In the genomic region with DNA sequence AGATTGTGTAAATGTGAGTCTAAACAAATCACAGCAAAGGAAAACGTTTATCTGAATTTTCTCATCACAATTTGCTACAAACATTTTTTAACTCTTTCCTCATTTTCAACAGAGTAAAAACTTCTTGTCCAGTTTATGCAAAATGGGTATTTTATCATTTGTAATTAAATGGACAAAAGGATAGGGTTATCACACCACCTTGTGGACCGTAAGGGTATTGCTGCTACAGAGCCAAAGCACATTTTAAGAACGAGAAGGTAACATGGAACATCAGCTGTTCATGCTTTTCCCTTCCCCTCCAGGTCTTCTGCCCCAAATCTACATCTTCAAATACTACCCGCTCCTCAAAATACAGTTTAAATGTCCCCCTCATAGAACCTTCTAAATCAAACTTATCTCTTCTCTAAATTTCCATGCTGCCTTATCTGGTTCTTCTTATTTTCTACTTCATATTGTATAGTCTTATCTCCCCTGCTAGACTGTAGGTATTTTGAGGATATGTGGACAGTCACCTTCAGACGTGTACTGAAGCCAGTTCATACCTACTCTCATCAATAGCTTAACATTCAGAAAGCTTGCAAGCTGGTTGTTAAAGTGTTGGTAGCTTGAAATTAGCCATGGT, we compare ENCODE assay signal across 8 cellular contexts. TPM values are rescaled to one million over a fixed set of nuclear protein-coding genes. Genes with fewer than 3 reads are reported as not detected.
A peak's percentile ranks its signal among the peaks of the same experiment; 100 is the strongest.
DNase-seq lines count a peak whose midpoint lies in the region; ATAC-seq, FAIRE-seq and TF ChIP-seq lines count a peak whose summit lies in the region.

No MANE protein-coding gene starts in this region.

- TF ChIP-seq EP300 in HepG2 (IDR thresholded peaks at IDR 0.05; ENCODE audit: low read depth in 2 of 2, low read length in 2 of 2) (no peak), HepG2 (CRISPR knock-in tag; IDR thresholded peaks at IDR 0.05; ENCODE audit: borderline replicate concordance) (no peak)

- BruUV-seq in mammary epithelial cell (replicated peaks; lab: Mats Ljungman, UMichigan): no TSS peak
- BruUV-seq in HepG2 (replicated peaks; lab: Mats Ljungman, UMichigan): no TSS peak

- H3K9me3 ChIP-seq in mammary epithelial cell (replicated peaks; ENCODE audit: insufficient read depth, low read length): no peaks in the 10 kb centered on the region
- H3K9me3 ChIP-seq in HepG2 (ENCODE audit: low read length): no peaks in the 10 kb centered on the region

- no peak for TF ChIP-seq POLR2A in HepG2 (IDR thresholded peaks at IDR 0.05; ENCODE audit: insufficient read depth in 1 of 2, low read depth in 2 of 2, low read length in 2 of 2)

- intact Hi-C loops in mammary epithelial cell (cut with micrococcal nuclease): loop anchor here (1.0 kb wide), 2 partner anchors 1090 to 1094 kb away; no protein-coding TSS in a partner anchor
- intact Hi-C loops in HepG2 (cut with micrococcal nuclease; ENCODE audit: unreplicated experiment): loop anchor here (1.0 to 5.0 kb wide), 3 partner anchors 293 to 1094 kb away; no protein-coding TSS in a partner anchor
- intact Hi-C loops in activated T-helper 2 cell treated with anti-CD3 and anti-CD28 coated beads, Interferon-gamma antibody, Interleukin-2, Interleukin-4, amounts not matched to agents 10 μg/mL and 5 μg/mL and 100 μg/mL, durations not matched to agents 14 hours and 24 hours and 36 hours (cut with micrococcal nuclease): loop anchor here (2.0 kb wide), 1 partner anchor 1090 kb away; no protein-coding TSS in a partner anchor

- peak overlapping the region; percentile 18 for H2AFZ ChIP-seq in mammary epithelial cell (ENCODE audit: low read depth, low read length)
- H2AFZ ChIP-seq in HepG2 (ENCODE audit: low read length): no peak overlapping the region

- H3K27ac ChIP-seq in mammary epithelial cell (ENCODE audit: insufficient read depth, low read depth, low read length) (no peak overlapping the region), HepG2 (ENCODE audit: extremely low read length, insufficient read depth, low read length) (no peak overlapping the region)

- H3K4me3 ChIP-seq in mammary epithelial cell (replicated peaks in 1 of 3; ENCODE audit: insufficient read depth in 1 of 3, low read depth in 2 of 3, low read length in 3 of 3): no peak overlapping the region
- no peak overlapping the region for H3K4me3 ChIP-seq in HepG2 (replicated peaks in 1 of 3; ENCODE audit: insufficient read depth in 1 of 3, low read depth in 2 of 3, low read length in 3 of 3)

- H3K27me3 ChIP-seq in mammary epithelial cell (ENCODE audit: insufficient read depth, low read length) (no peaks in the 10 kb centered on the region), HepG2 (ENCODE audit: control insufficient read depth in 1 of 2, insufficient read depth in 2 of 2, low read length in 2 of 2) (no peaks in the 10 kb centered on the region)

- no peak for DNase-seq in D721Med (ENCODE audit: insufficient read length, low spot score)
- peak; percentile 84 for DNase-seq in OCI-M1 (lab: John Stamatoyannopoulos, UW)
- peak; percentile 25 for DNase-seq in mammary epithelial cell
- peak; percentile 10 for DNase-seq in HepG2 (ENCODE audit: low spot score)
- DNase-seq in urothelium cell line (ENCODE audit: low spot score): peak; percentile 48
- no peak for DNase-seq in activated T-helper 2 cell treated with anti-CD3 and anti-CD28 coated beads, Interferon-gamma antibody, Interleukin-2, Interleukin-4, amounts not matched to agents 10 μg/mL and 5 μg/mL and 100 μg/mL, durations not matched to agents 14 hours and 24 hours and 36 hours (ENCODE audit: low spot score)

- 2% methylated on average over 5 of the region's 5 CpGs for WGBS in mammary epithelial cell (ENCODE audit: low coverage, missing lambda C conversion rate)
- WGBS in HepG2 (ENCODE audit: low lambda C conversion rate): 2% methylated on average over 5 of the region's 5 CpGs

- ATAC-seq in GM18870 (IDR thresholded peaks at IDR 0.05; ENCODE audit: unreplicated experiment) (peak; percentile 77), HG03139 (IDR thresholded peaks at IDR 0.05; ENCODE audit: unreplicated experiment) (peak; percentile 85), HepG2 (no peak)

- dilution Hi-C loops in mammary epithelial cell (cut with HindIII; ENCODE audit: low sequenced_read_pairs): loop anchor here (25.0 kb wide), 1 partner anchor 1103 kb away; a partner anchor contains a TSS

- in situ Hi-C loops in mammary epithelial cell (cut with MboI; ENCODE audit: low sequenced_read_pairs in 2 of 2): loop anchor here in 1 of 2 donors (25.0 kb wide), 1 partner anchor 1103 kb away; a partner anchor contains a TSS
- in situ Hi-C loops in HepG2 (cut with HindIII; ENCODE audit: extremely low pct_ligation_motif_present, low pct_unique_long_range_greater_than_20kb): loop anchor here (5.0 kb wide), 1 partner anchor 1093 kb away; no protein-coding TSS in a partner anchor

- no peak for TF ChIP-seq RAD21 in HepG2 (CRISPR knock-in tag; IDR thresholded peaks at IDR 0.05)

- H3K4me1 Mint-ChIP-seq in activated T-helper 2 cell treated with anti-CD3 and anti-CD28 coated beads, Interferon-gamma antibody, Interleukin-2, Interleukin-4, amounts not matched to agents 10 μg/mL and 5 μg/mL and 100 μg/mL, durations not matched to agents 14 hours and 24 hours and 36 hours (ENCODE audit: low read depth): no peaks in the 10 kb centered on the region

- TF ChIP-seq CTCF in D721Med (IDR thresholded peaks at IDR 0.05; ENCODE audit: insufficient read depth, missing control alignments) (peak; percentile 97), mammary epithelial cell (conservative IDR thresholded peaks at IDR 0.05 in 1 of 2, IDR thresholded peaks at IDR 0.05 in 1 of 2; ENCODE audit: extremely low read depth in 1 of 2, insufficient read depth in 1 of 2, low read depth in 1 of 2, low read length in 2 of 2) (peak; percentile 88 to 92), HepG2 (CRISPR knock-in tag; IDR thresholded peaks at IDR 0.05) (peak; percentile 74)

- peak; percentile 91 for FAIRE-seq in D721Med (lab: Jason Lieb, UNC)
- peak; percentile 79 for FAIRE-seq in HepG2 (lab: Jason Lieb, UNC)
- FAIRE-seq in urothelium cell line (lab: Jason Lieb, UNC): peak; percentile 74

- H3K36me3 Mint-ChIP-seq in activated T-helper 2 cell treated with anti-CD3 and anti-CD28 coated beads, Interferon-gamma antibody, Interleukin-2, Interleukin-4, amounts not matched to agents 10 μg/mL and 5 μg/mL and 100 μg/mL, durations not matched to agents 14 hours and 24 hours and 36 hours (ENCODE audit: low read depth): no peaks in the 10 kb centered on the region

- H3K4me1 ChIP-seq in mammary epithelial cell (ENCODE audit: insufficient read depth, low read length) (no peaks in the 10 kb centered on the region), HepG2 (ENCODE audit: insufficient read depth, low read length) (no peaks in the 10 kb centered on the region)

- H3K4me2 ChIP-seq in mammary epithelial cell (ENCODE audit: insufficient read depth, low read depth, low read length): no peak overlapping the region
- no peak overlapping the region for H3K4me2 ChIP-seq in HepG2 (ENCODE audit: low read depth, low read length)

- POLR2A ChIA-PET in HepG2 (lab: Yijun Ruan, JAX): no interaction called here

- H3K27ac Mint-ChIP-seq in activated T-helper 2 cell treated with anti-CD3 and anti-CD28 coated beads, Interferon-gamma antibody, Interleukin-2, Interleukin-4, amounts not matched to agents 10 μg/mL and 5 μg/mL and 100 μg/mL, durations not matched to agents 14 hours and 24 hours and 36 hours: no peak overlapping the region

- H3K27me3 Mint-ChIP-seq in activated T-helper 2 cell treated with anti-CD3 and anti-CD28 coated beads, Interferon-gamma antibody, Interleukin-2, Interleukin-4, amounts not matched to agents 10 μg/mL and 5 μg/mL and 100 μg/mL, durations not matched to agents 14 hours and 24 hours and 36 hours (ENCODE audit: low read depth): peaks cover 22% of the 10 kb centered on the region

- no peaks in the 10 kb centered on the region for H3K79me2 ChIP-seq in mammary epithelial cell (ENCODE audit: insufficient read depth, low read length)
- H3K79me2 ChIP-seq in HepG2 (ENCODE audit: insufficient read depth, low read length): no peaks in the 10 kb centered on the region

- CTCF ChIA-PET in mammary epithelial cell (lab: Charles Lee; ENCODE audit: low non-redundant PET) (interaction anchor here (0.6 kb wide), 1 partner anchor 292 kb away, joined by 3 read pairs; no protein-coding TSS in a partner anchor), HepG2 (lab: Yijun Ruan, JAX; ENCODE audit: low intra/inter-chr PET ratio, low total read pairs) (interaction anchor here (1.5 to 1.7 kb wide), 2 partner anchors 1090 to 1094 kb away, joined by 9 to 22 read pairs; no protein-coding TSS in a partner anchor)

- no peak overlapping the region for H3K9ac ChIP-seq in mammary epithelial cell (ENCODE audit: insufficient read depth, low read length)
- H3K9ac ChIP-seq in HepG2 (ENCODE audit: insufficient read depth, low read depth, low read length): no peak overlapping the region

- H3K4me3 Mint-ChIP-seq in activated T-helper 2 cell treated with anti-CD3 and anti-CD28 coated beads, Interferon-gamma antibody, Interleukin-2, Interleukin-4, amounts not matched to agents 10 μg/mL and 5 μg/mL and 100 μg/mL, durations not matched to agents 14 hours and 24 hours and 36 hours (ENCODE audit: low read depth): no peak overlapping the region

- H3K36me3 ChIP-seq in mammary epithelial cell (ENCODE audit: insufficient read depth, low read length) (no peaks in the 10 kb centered on the region), HepG2 (replicated peaks in 1 of 2; ENCODE audit: control insufficient read depth in 1 of 2, insufficient read depth in 2 of 2, low read length in 2 of 2) (no peaks in the 10 kb centered on the region)

- H3K9me3 Mint-ChIP-seq in activated T-helper 2 cell treated with anti-CD3 and anti-CD28 coated beads, Interferon-gamma antibody, Interleukin-2, Interleukin-4, amounts not matched to agents 10 μg/mL and 5 μg/mL and 100 μg/mL, durations not matched to agents 14 hours and 24 hours and 36 hours: no peaks in the 10 kb centered on the region

- H4K20me1 ChIP-seq in mammary epithelial cell (ENCODE audit: insufficient read depth, low read length) (no peaks in the 10 kb centered on the region), HepG2 (ENCODE audit: insufficient read depth, low read length) (no peaks in the 10 kb centered on the region; the same call in 1 of the 2 replicates)

RNA-seq across cellular contexts. Expression of a gene that starts 12.8 kb away (rescaled TPM):
- total RNA-seq in mammary epithelial cell (10 to 100 TPM in 1 of 2 donors, 1 to 10 TPM in 1; 9.9 to 20.8 TPM), HepG2 (2016; rRNA removed; fragmentation: Illumina TruSeq; extraction: Trizol) (16.7 and 20.5 TPM in 2 replicates)
- polyA plus RNA-seq in mammary epithelial cell (11.1 TPM), HepG2 (2011; rRNA removed) (5.3 and 7.0 TPM in 2 replicates)
- 8.0 TPM for polyA minus RNA-seq in mammary epithelial cell
- total RNA-seq in HepG2 (2016; cell fraction: cytosol; rRNA removed; fragmentation: Illumina TruSeq; extraction: Trizol; ENCODE audit: low read depth): 6.1 and 7.6 TPM in 2 replicates
- total RNA-seq in HepG2 (2016; cell fraction: insoluble cytoplasmic fraction; rRNA removed; fragmentation: Illumina TruSeq; extraction: Trizol): 16.3 and 19.1 TPM in 2 replicates
- total RNA-seq in HepG2 (2016; cell fraction: membrane; rRNA removed; fragmentation: Illumina TruSeq; extraction: Trizol): 10.2 and 10.7 TPM in 2 replicates
- 11.8 and 16.3 TPM in 2 replicates for total RNA-seq in HepG2 (2016; cell fraction: nucleus; rRNA removed; fragmentation: Illumina TruSeq; extraction: Trizol)
- polyA plus RNA-seq in HepG2 (2011; cell fraction: cytosol; rRNA removed): 3.5 and 5.6 TPM in 2 replicates
- 4.9 and 5.1 TPM in 2 replicates for polyA plus RNA-seq in HepG2 (2011; cell fraction: nucleus; rRNA removed)
- 6.7 and 8.0 TPM in 2 replicates for polyA plus RNA-seq in HepG2 (2012)
- polyA plus RNA-seq in HepG2 (2016; cell fraction: cytosol; fragmentation: Illumina TruSeq; extraction: Trizol; ENCODE audit: low read depth): 2.6 and 3.6 TPM in 2 replicates
- polyA plus RNA-seq in HepG2 (2016; cell fraction: insoluble cytoplasmic fraction; fragmentation: Illumina TruSeq; extraction: Trizol; ENCODE audit: low read depth): 18.7 and 19.5 TPM in 2 replicates
- polyA plus RNA-seq in HepG2 (2016; cell fraction: membrane; fragmentation: Illumina TruSeq; extraction: Trizol; ENCODE audit: low read depth): 4.9 and 5.8 TPM in 2 replicates
- 12.5 and 13.0 TPM in 2 replicates for polyA plus RNA-seq in HepG2 (2016; cell fraction: nucleus; fragmentation: Illumina TruSeq; extraction: Trizol; ENCODE audit: insufficient read depth, low read depth)
- polyA minus RNA-seq in HepG2 (2011; rRNA and poly(A)+ RNA removed; ENCODE audit: low replicate concordance): 12.4 and 17.9 TPM in 2 replicates
- 2.1 and 4.2 TPM in 2 replicates for polyA minus RNA-seq in HepG2 (2011; cell fraction: cytosol; rRNA and poly(A)+ RNA removed)
- 24.1 and 28.3 TPM in 2 replicates for polyA minus RNA-seq in HepG2 (2011; cell fraction: nucleus; rRNA and poly(A)+ RNA removed)
- 16.0 and 17.6 TPM in 2 replicates for total RNA-seq in activated T-helper 2 cell treated with anti-CD3 and anti-CD28 coated beads, Interferon-gamma antibody, Interleukin-2, Interleukin-4, amounts not matched to agents 10 μg/mL and 5 μg/mL and 100 μg/mL, durations not matched to agents 14 hours and 24 hours and 36 hours

Comparison
In these comparisons a context has a peak if more than half of its experiments do, and no peak if none do; other contexts are left out.
1. DNase-seq: peak in OCI-M1 (single experiment), mammary epithelial cell (single experiment), HepG2 (single experiment) and urothelium cell line (single experiment); none in D721Med (single experiment) and activated T-helper 2 cell treated with anti-CD3 and anti-CD28 coated beads, Interferon-gamma antibody, Interleukin-2, Interleukin-4, amounts not matched to agents 10 μg/mL and 5 μg/mL and 100 μg/mL, durations not matched to agents 14 hours and 24 hours and 36 hours (single experiment).
2. Peak in every context shown above with its lines, with median percentiles within 50 percentile points of each other: CTCF ChIP-seq.